Comparison of ENCODE assay signal across 21 cellular contexts in genomic region chr1:145946477-145946986, GRCh38. TPM values are rescaled to one million over a fixed set of nuclear protein-coding genes. Genes with fewer than 3 reads are reported as not detected.
DNase-seq lines count a peak whose midpoint lies in the region; ATAC-seq, FAIRE-seq and TF ChIP-seq lines count a peak whose summit lies in the region.
"Had no signal": no experiment of that assay in that cellular context is flagged by ENCODE, and none has a peak within 500 bp of the region (broad histone marks: within the 10 kb centered on the region; RNA-seq: fewer than 3 reads in every experiment).

No MANE protein-coding gene starts in this region.

- no peak for DNase-seq in activated naive CD8-positive, alpha-beta T cell treated with anti-CD3 and anti-CD28 coated beads for 36 hours
- DNase-seq in activated naive CD8-positive, alpha-beta T cell treated with anti-CD3 and anti-CD28 coated beads, Interleukin-2, amount 50 U/mL, for 24 hours, result no peak
- DNase-seq in HepG2 (ENCODE audit: low spot score) (no peak), gastrocnemius medialis (no peak), A172 (ENCODE audit: low spot score) (no peak)
- DNase-seq: CD8-positive, alpha-beta T cell; COR-L47; DMS153; DMS79 treated with DMSO at 0.1 percent for 48 hours; EL had no signal

- CTCF ChIA-PET in HepG2 (lab: Yijun Ruan, JAX; ENCODE audit: low intra/inter-chr PET ratio, low total read pairs), result no interaction called here

- POLR2A ChIA-PET in HepG2 (lab: Yijun Ruan, JAX), result interaction anchor here (1.0 to 1.1 kb wide), 2 partner anchors 9 to 11 kb away, joined by 3 to 4 read pairs; partner anchors contain the start of gene LIX1L

- H3K4me1 ChIP-seq in HepG2 (ENCODE audit: insufficient read depth, low read length) (peaks cover 6% of the 10 kb centered on the region), gastrocnemius medialis (peaks cover 48 to 53% of the 10 kb centered on the region in 2 donors)
- H3K4me1 ChIP-seq: A549, HAP-1 had no signal

- no peak for TF ChIP-seq RAD21 in HepG2 (CRISPR knock-in tag; IDR thresholded peaks at IDR 0.05)

- no peaks in the 10 kb centered on the region for H3K9me3 Mint-ChIP-seq in activated naive CD8-positive, alpha-beta T cell (ENCODE audit: low read depth)
- no peaks in the 10 kb centered on the region for H3K9me3 Mint-ChIP-seq in activated naive CD8-positive, alpha-beta T cell treated with anti-CD3 and anti-CD28 coated beads for 36 hours
- H3K9me3 Mint-ChIP-seq in activated naive CD8-positive, alpha-beta T cell treated with anti-CD3 and anti-CD28 coated beads, Interleukin-2, amount 50 U/mL, for 24 hours, result no peaks in the 10 kb centered on the region
- H3K9me3 Mint-ChIP-seq: CD8-positive, alpha-beta T cell; IgD-negative memory B cell had no signal

- peak overlapping the region; percentile 47 for H3K27ac Mint-ChIP-seq in activated naive CD8-positive, alpha-beta T cell
- H3K27ac Mint-ChIP-seq in activated naive CD8-positive, alpha-beta T cell treated with anti-CD3 and anti-CD28 coated beads for 36 hours, result no peak overlapping the region
- H3K27ac Mint-ChIP-seq in activated naive CD8-positive, alpha-beta T cell treated with anti-CD3 and anti-CD28 coated beads, Interleukin-2, amount 50 U/mL, for 24 hours, result peak overlapping the region; percentile 15
- H3K27ac Mint-ChIP-seq: CD14-positive monocyte; CD8-positive, alpha-beta T cell; IgD-negative memory B cell had no signal

- TF ChIP-seq EP300 in HepG2 (IDR thresholded peaks at IDR 0.05; ENCODE audit: low read depth in 2 of 2, low read length in 2 of 2) (no peak), HepG2 (CRISPR knock-in tag; IDR thresholded peaks at IDR 0.05; ENCODE audit: borderline replicate concordance) (no peak)

- H3K9me3 ChIP-seq in HepG2 (ENCODE audit: low read length), result no peaks in the 10 kb centered on the region
- no peaks in the 10 kb centered on the region for H3K9me3 ChIP-seq in gastrocnemius medialis
- H3K9me3 ChIP-seq: A549, HAP-1 had no signal

- H3K4me3 ChIP-seq in HepG2 (replicated peaks in 1 of 3; ENCODE audit: insufficient read depth in 1 of 3, low read depth in 2 of 3, low read length in 3 of 3) (no peak overlapping the region), gastrocnemius medialis (no peak overlapping the region)
- H3K4me3 ChIP-seq: A549, HAP-1 had no signal

- 85% methylated on average over 4 of the region's 4 CpGs for WGBS in HepG2 (ENCODE audit: low lambda C conversion rate)

- TF ChIP-seq CTCF in HepG2 (CRISPR knock-in tag; IDR thresholded peaks at IDR 0.05), result no peak
- TF ChIP-seq CTCF in gastrocnemius medialis (IDR thresholded peaks at IDR 0.05 in 4 of 5, conservative IDR thresholded peaks at IDR 0.05 in 1 of 5), result no peak

- H3K9ac ChIP-seq in HepG2 (ENCODE audit: insufficient read depth, low read depth, low read length), result no peak overlapping the region

- H3K4me1 Mint-ChIP-seq in activated naive CD8-positive, alpha-beta T cell (ENCODE audit: low read depth), result peaks cover 32% of the 10 kb centered on the region
- peaks cover 24% of the 10 kb centered on the region for H3K4me1 Mint-ChIP-seq in activated naive CD8-positive, alpha-beta T cell treated with anti-CD3 and anti-CD28 coated beads for 36 hours
- peaks cover 18% of the 10 kb centered on the region for H3K4me1 Mint-ChIP-seq in activated naive CD8-positive, alpha-beta T cell treated with anti-CD3 and anti-CD28 coated beads, Interleukin-2, amount 50 U/mL, for 24 hours

- no peaks in the 10 kb centered on the region for H3K79me2 ChIP-seq in HepG2 (ENCODE audit: insufficient read depth, low read length)

- no peak for FAIRE-seq in HepG2 (lab: Jason Lieb, UNC)
- FAIRE-seq: A549, D721Med, G401.6, GM12891, H1 had no signal

- BruUV-seq in HepG2 (replicated peaks; lab: Mats Ljungman, UMichigan), result no TSS peak

- in situ Hi-C loops in HepG2 (cut with HindIII; ENCODE audit: extremely low pct_ligation_motif_present, low pct_unique_long_range_greater_than_20kb), result no loop called here
- in situ Hi-C loops in gastrocnemius medialis (cut with MboI; ENCODE audit: low sequenced_read_pairs in 4 of 4), result no loop called here

- H3K4me3 Mint-ChIP-seq in activated naive CD8-positive, alpha-beta T cell, result no peak overlapping the region
- no peak overlapping the region for H3K4me3 Mint-ChIP-seq in activated naive CD8-positive, alpha-beta T cell treated with anti-CD3 and anti-CD28 coated beads for 36 hours
- no peak overlapping the region for H3K4me3 Mint-ChIP-seq in activated naive CD8-positive, alpha-beta T cell treated with anti-CD3 and anti-CD28 coated beads, Interleukin-2, amount 50 U/mL, for 24 hours
- H3K4me3 Mint-ChIP-seq: CD14-positive monocyte; CD8-positive, alpha-beta T cell; IgD-negative memory B cell had no signal

- no peaks in the 10 kb centered on the region for H4K20me1 ChIP-seq in HepG2 (ENCODE audit: insufficient read depth, low read length)

- no peaks in the 10 kb centered on the region for H3K27me3 ChIP-seq in HepG2 (ENCODE audit: control insufficient read depth in 1 of 2, insufficient read depth in 2 of 2, low read length in 2 of 2)
- H3K27me3 ChIP-seq in gastrocnemius medialis, result no peaks in the 10 kb centered on the region

- intact Hi-C loops in HepG2 (cut with micrococcal nuclease; ENCODE audit: unreplicated experiment), result no loop called here
- intact Hi-C loops in gastrocnemius medialis (cut with DNase I; ENCODE audit: low total_unique reads), result loop anchor here (5.0 kb wide), 1 partner anchor 51 kb away; the partner anchor contains the start of gene TXNIP

- no peak overlapping the region for H3K4me2 ChIP-seq in HepG2 (ENCODE audit: low read depth, low read length)
- H3K4me2 ChIP-seq: A549 had no signal

- peaks cover 9% of the 10 kb centered on the region for H3K36me3 Mint-ChIP-seq in activated naive CD8-positive, alpha-beta T cell
- H3K36me3 Mint-ChIP-seq in activated naive CD8-positive, alpha-beta T cell treated with anti-CD3 and anti-CD28 coated beads for 36 hours, result peaks cover 18% of the 10 kb centered on the region
- peaks cover 31% of the 10 kb centered on the region for H3K36me3 Mint-ChIP-seq in activated naive CD8-positive, alpha-beta T cell treated with anti-CD3 and anti-CD28 coated beads, Interleukin-2, amount 50 U/mL, for 24 hours (ENCODE audit: low read depth)
- H3K36me3 Mint-ChIP-seq: IgD-negative memory B cell had no signal

- TF ChIP-seq POLR2A in HepG2 (IDR thresholded peaks at IDR 0.05; ENCODE audit: insufficient read depth in 1 of 2, low read depth in 2 of 2, low read length in 2 of 2) (no peak), gastrocnemius medialis (IDR thresholded peaks at IDR 0.05) (no peak)

- no peak overlapping the region for H2AFZ ChIP-seq in HepG2 (ENCODE audit: low read length)

- peaks cover 4 to 18% of the 10 kb centered on the region in 2 experiments; a peak in 4 of 5 replicates for H3K36me3 ChIP-seq in HepG2 (replicated peaks in 1 of 2; ENCODE audit: control insufficient read depth in 1 of 2, insufficient read depth in 2 of 2, low read length in 2 of 2)
- peaks cover 0 to 51% of the 10 kb centered on the region in 2 donors for H3K36me3 ChIP-seq in gastrocnemius medialis

- ATAC-seq in activated naive CD8-positive, alpha-beta T cell treated with anti-CD3 and anti-CD28 coated beads, Interleukin-2, amount 50 U/mL, for 24 hours, result no peak
- ATAC-seq in HepG2, result no peak
- ATAC-seq in gastrocnemius medialis, result no peak
- no peak for ATAC-seq in HG03139 (IDR thresholded peaks at IDR 0.05; ENCODE audit: unreplicated experiment)
- no peak for ATAC-seq in HG02981 (IDR thresholded peaks at IDR 0.05; ENCODE audit: unreplicated experiment)
- ATAC-seq: A549; CD8-positive, alpha-beta T cell had no signal

- H3K27ac ChIP-seq in HepG2 (ENCODE audit: extremely low read length, insufficient read depth, low read length) (no peak overlapping the region), gastrocnemius medialis (peak overlapping the region; percentile 88 to 99 (median 96))
- H3K27ac ChIP-seq: A549 had no signal

- no peaks in the 10 kb centered on the region for H3K27me3 Mint-ChIP-seq in activated naive CD8-positive, alpha-beta T cell
- H3K27me3 Mint-ChIP-seq in activated naive CD8-positive, alpha-beta T cell treated with anti-CD3 and anti-CD28 coated beads for 36 hours, result no peaks in the 10 kb centered on the region
- H3K27me3 Mint-ChIP-seq in activated naive CD8-positive, alpha-beta T cell treated with anti-CD3 and anti-CD28 coated beads, Interleukin-2, amount 50 U/mL, for 24 hours, result no peaks in the 10 kb centered on the region
- H3K27me3 Mint-ChIP-seq: IgD-negative memory B cell had no signal

RNA-seq across cellular contexts. Expression of gene LIX1L, which starts 11.3 kb away (rescaled TPM):
- total RNA-seq in activated naive CD8-positive, alpha-beta T cell treated with anti-CD3 and anti-CD28 coated beads for 36 hours, result 10 to 100 TPM; 37.6 to 38.3 TPM
- total RNA-seq in HepG2 (2016; rRNA removed; fragmentation: Illumina TruSeq; extraction: Trizol) (8.1 and 10.9 TPM in 2 replicates), gastrocnemius medialis (100 to 1,000 TPM in 1 of 4 donors, 10 to 100 TPM in 3; 37.1 to 108 (median 75.4) TPM)
- 1.6 TPM in 2 replicates for total RNA-seq in HepG2 (2016; cell fraction: cytosol; rRNA removed; fragmentation: Illumina TruSeq; extraction: Trizol; ENCODE audit: low read depth)
- 8.3 and 9.6 TPM in 2 replicates for total RNA-seq in HepG2 (2016; cell fraction: insoluble cytoplasmic fraction; rRNA removed; fragmentation: Illumina TruSeq; extraction: Trizol)
- total RNA-seq in HepG2 (2016; cell fraction: membrane; rRNA removed; fragmentation: Illumina TruSeq; extraction: Trizol), result 6.8 and 7.1 TPM in 2 replicates
- total RNA-seq in HepG2 (2016; cell fraction: nucleus; rRNA removed; fragmentation: Illumina TruSeq; extraction: Trizol), result 5.0 and 5.9 TPM in 2 replicates
- polyA plus RNA-seq in HepG2 (2011; rRNA removed), result 19.4 and 24.9 TPM in 2 replicates
- polyA plus RNA-seq in HepG2 (2011; cell fraction: cytosol; rRNA removed), result 19.3 and 22.0 TPM in 2 replicates
- polyA plus RNA-seq in HepG2 (2011; cell fraction: nucleus; rRNA removed), result 5.2 and 7.4 TPM in 2 replicates
- polyA plus RNA-seq in HepG2 (2012), result 4.8 and 5.8 TPM in 2 replicates
- polyA plus RNA-seq in HepG2 (2016; cell fraction: cytosol; fragmentation: Illumina TruSeq; extraction: Trizol; ENCODE audit: low read depth), result 1.3 and 1.7 TPM in 2 replicates
- 12.8 and 15.5 TPM in 2 replicates for polyA plus RNA-seq in HepG2 (2016; cell fraction: insoluble cytoplasmic fraction; fragmentation: Illumina TruSeq; extraction: Trizol; ENCODE audit: low read depth)
- polyA plus RNA-seq in HepG2 (2016; cell fraction: membrane; fragmentation: Illumina TruSeq; extraction: Trizol; ENCODE audit: low read depth), result 5.7 and 5.8 TPM in 2 replicates
- 9.8 and 10.9 TPM in 2 replicates for polyA plus RNA-seq in HepG2 (2016; cell fraction: nucleus; fragmentation: Illumina TruSeq; extraction: Trizol; ENCODE audit: insufficient read depth, low read depth)
- 15.4 and 31.6 TPM in 2 replicates for polyA minus RNA-seq in HepG2 (2011; rRNA and poly(A)+ RNA removed; ENCODE audit: low replicate concordance)
- 12.6 and 13.9 TPM in 2 replicates for polyA minus RNA-seq in HepG2 (2011; cell fraction: cytosol; rRNA and poly(A)+ RNA removed)
- 5.9 and 7.2 TPM in 2 replicates for polyA minus RNA-seq in HepG2 (2011; cell fraction: nucleus; rRNA and poly(A)+ RNA removed)
- 33.9 and 34.6 TPM in 2 replicates for total RNA-seq in A172 (2014; rRNA removed; shearing (Covaris generic))

RNA-seq across cellular contexts. Expression of gene ANKRD34A, which starts 17.8 kb away (rescaled TPM):
- total RNA-seq in activated naive CD8-positive, alpha-beta T cell treated with anti-CD3 and anti-CD28 coated beads for 36 hours, result 10 to 100 TPM in 1 of 2 experiments, 1 to 10 TPM in 1; 9.3 to 10.3 TPM
- total RNA-seq in HepG2 (2016; rRNA removed; fragmentation: Illumina TruSeq; extraction: Trizol) (0.07 and 0.14 TPM in 2 replicates), gastrocnemius medialis (10 to 100 TPM in 1 of 4 donors, 1 to 10 TPM in 3; 3.3 to 19.0 (median 6.7) TPM)
- total RNA-seq in HepG2 (2016; cell fraction: cytosol; rRNA removed; fragmentation: Illumina TruSeq; extraction: Trizol; ENCODE audit: low read depth), result not detected in 2 replicates
- 0.04 TPM in 1 of 2 replicates, not detected in the other for total RNA-seq in HepG2 (2016; cell fraction: insoluble cytoplasmic fraction; rRNA removed; fragmentation: Illumina TruSeq; extraction: Trizol)
- total RNA-seq in HepG2 (2016; cell fraction: membrane; rRNA removed; fragmentation: Illumina TruSeq; extraction: Trizol), result 0.03 and 0.07 TPM in 2 replicates
- 0.13 and 0.19 TPM in 2 replicates for total RNA-seq in HepG2 (2016; cell fraction: nucleus; rRNA removed; fragmentation: Illumina TruSeq; extraction: Trizol)
- 0.05 and 0.07 TPM in 2 replicates for polyA plus RNA-seq in HepG2 (2011; rRNA removed)
- polyA plus RNA-seq in HepG2 (2011; cell fraction: cytosol; rRNA removed), result 0.04 and 0.05 TPM in 2 replicates
- 0.47 and 0.53 TPM in 2 replicates for polyA plus RNA-seq in HepG2 (2011; cell fraction: nucleus; rRNA removed)
- polyA plus RNA-seq in HepG2 (2012), result 0.11 and 0.19 TPM in 2 replicates
- polyA plus RNA-seq in HepG2 (2016; cell fraction: cytosol; fragmentation: Illumina TruSeq; extraction: Trizol; ENCODE audit: low read depth), result not detected in 2 replicates
- polyA plus RNA-seq in HepG2 (2016; cell fraction: insoluble cytoplasmic fraction; fragmentation: Illumina TruSeq; extraction: Trizol; ENCODE audit: low read depth), result 0.08 TPM in 1 of 2 replicates, not detected in the other
- 0.05 TPM in 1 of 2 replicates, not detected in the other for polyA plus RNA-seq in HepG2 (2016; cell fraction: membrane; fragmentation: Illumina TruSeq; extraction: Trizol; ENCODE audit: low read depth)
- polyA plus RNA-seq in HepG2 (2016; cell fraction: nucleus; fragmentation: Illumina TruSeq; extraction: Trizol; ENCODE audit: insufficient read depth, low read depth), result 0.12 and 0.16 TPM in 2 replicates
- polyA minus RNA-seq in HepG2 (2011; rRNA and poly(A)+ RNA removed; ENCODE audit: low replicate concordance), result 0.08 and 1.4 TPM in 2 replicates
- not detected in 2 replicates for polyA minus RNA-seq in HepG2 (2011; cell fraction: cytosol; rRNA and poly(A)+ RNA removed)
- polyA minus RNA-seq in HepG2 (2011; cell fraction: nucleus; rRNA and poly(A)+ RNA removed), result 0.25 and 0.39 TPM in 2 replicates
- total RNA-seq in A172 (2014; rRNA removed; shearing (Covaris generic)), result 2.4 and 2.5 TPM in 2 replicates
- polyA plus RNA-seq: CD14-positive monocyte had no signal

RNA-seq across cellular contexts. Expression of gene POLR3GL, which starts 18.0 kb away (rescaled TPM):
- total RNA-seq in activated naive CD8-positive, alpha-beta T cell treated with anti-CD3 and anti-CD28 coated beads for 36 hours, result 10 to 100 TPM; 21.1 to 21.9 TPM
- 12.4 and 15.3 TPM in 2 replicates for total RNA-seq in HepG2 (2016; rRNA removed; fragmentation: Illumina TruSeq; extraction: Trizol)
- total RNA-seq in HepG2 (2016; cell fraction: cytosol; rRNA removed; fragmentation: Illumina TruSeq; extraction: Trizol; ENCODE audit: low read depth), result 7.1 and 7.5 TPM in 2 replicates
- total RNA-seq in HepG2 (2016; cell fraction: insoluble cytoplasmic fraction; rRNA removed; fragmentation: Illumina TruSeq; extraction: Trizol), result 12.8 and 14.4 TPM in 2 replicates
- total RNA-seq in HepG2 (2016; cell fraction: membrane; rRNA removed; fragmentation: Illumina TruSeq; extraction: Trizol), result 15.4 and 17.0 TPM in 2 replicates
- 5.4 and 6.2 TPM in 2 replicates for total RNA-seq in HepG2 (2016; cell fraction: nucleus; rRNA removed; fragmentation: Illumina TruSeq; extraction: Trizol)
- 10.8 and 11.5 TPM in 2 replicates for polyA plus RNA-seq in HepG2 (2011; rRNA removed)
- 7.4 and 7.9 TPM in 2 replicates for polyA plus RNA-seq in HepG2 (2011; cell fraction: cytosol; rRNA removed)
- 5.1 and 6.2 TPM in 2 replicates for polyA plus RNA-seq in HepG2 (2011; cell fraction: nucleus; rRNA removed)
- 14.4 and 20.2 TPM in 2 replicates for polyA plus RNA-seq in HepG2 (2012)
- 10.0 and 10.7 TPM in 2 replicates for polyA plus RNA-seq in HepG2 (2016; cell fraction: cytosol; fragmentation: Illumina TruSeq; extraction: Trizol; ENCODE audit: low read depth)
- polyA plus RNA-seq in HepG2 (2016; cell fraction: insoluble cytoplasmic fraction; fragmentation: Illumina TruSeq; extraction: Trizol; ENCODE audit: low read depth), result 21.5 and 23.2 TPM in 2 replicates
- 20.0 and 21.6 TPM in 2 replicates for polyA plus RNA-seq in HepG2 (2016; cell fraction: membrane; fragmentation: Illumina TruSeq; extraction: Trizol; ENCODE audit: low read depth)
- 11.4 and 13.9 TPM in 2 replicates for polyA plus RNA-seq in HepG2 (2016; cell fraction: nucleus; fragmentation: Illumina TruSeq; extraction: Trizol; ENCODE audit: insufficient read depth, low read depth)
- 2.5 and 3.4 TPM in 2 replicates for polyA minus RNA-seq in HepG2 (2011; rRNA and poly(A)+ RNA removed; ENCODE audit: low replicate concordance)
- polyA minus RNA-seq in HepG2 (2011; cell fraction: cytosol; rRNA and poly(A)+ RNA removed), result 2.5 and 4.6 TPM in 2 replicates
- polyA minus RNA-seq in HepG2 (2011; cell fraction: nucleus; rRNA and poly(A)+ RNA removed), result 5.0 and 6.6 TPM in 2 replicates
- 10 to 100 TPM; 43.5 to 78.8 (median 59.4) TPM for total RNA-seq in gastrocnemius medialis
- total RNA-seq in A172 (2014; rRNA removed; shearing (Covaris generic)), result 21.0 and 24.0 TPM in 2 replicates

RNA-seq across cellular contexts. Expression of gene RBM8A, which starts 19.2 kb away (rescaled TPM):
- 100 to 1,000 TPM; 345 to 349 TPM for total RNA-seq in activated naive CD8-positive, alpha-beta T cell treated with anti-CD3 and anti-CD28 coated beads for 36 hours
- 162 and 224 TPM in 2 replicates for total RNA-seq in HepG2 (2016; rRNA removed; fragmentation: Illumina TruSeq; extraction: Trizol)
- total RNA-seq in HepG2 (2016; cell fraction: cytosol; rRNA removed; fragmentation: Illumina TruSeq; extraction: Trizol; ENCODE audit: low read depth), result 15.8 and 21.1 TPM in 2 replicates
- total RNA-seq in HepG2 (2016; cell fraction: insoluble cytoplasmic fraction; rRNA removed; fragmentation: Illumina TruSeq; extraction: Trizol), result 164 and 238 TPM in 2 replicates
- total RNA-seq in HepG2 (2016; cell fraction: membrane; rRNA removed; fragmentation: Illumina TruSeq; extraction: Trizol), result 32.6 and 36.1 TPM in 2 replicates
- total RNA-seq in HepG2 (2016; cell fraction: nucleus; rRNA removed; fragmentation: Illumina TruSeq; extraction: Trizol), result 58.0 and 59.0 TPM in 2 replicates
- 75.2 and 106 TPM in 2 replicates for polyA plus RNA-seq in HepG2 (2011; rRNA removed)
- polyA plus RNA-seq in HepG2 (2011; cell fraction: cytosol; rRNA removed), result 81.5 and 102 TPM in 2 replicates
- 25.3 and 38.5 TPM in 2 replicates for polyA plus RNA-seq in HepG2 (2011; cell fraction: nucleus; rRNA removed)
- polyA plus RNA-seq in HepG2 (2012), result 87.0 and 96.0 TPM in 2 replicates
- polyA plus RNA-seq in HepG2 (2016; cell fraction: cytosol; fragmentation: Illumina TruSeq; extraction: Trizol; ENCODE audit: low read depth), result 14.2 and 15.2 TPM in 2 replicates
- 218 and 247 TPM in 2 replicates for polyA plus RNA-seq in HepG2 (2016; cell fraction: insoluble cytoplasmic fraction; fragmentation: Illumina TruSeq; extraction: Trizol; ENCODE audit: low read depth)
- 28.1 and 28.8 TPM in 2 replicates for polyA plus RNA-seq in HepG2 (2016; cell fraction: membrane; fragmentation: Illumina TruSeq; extraction: Trizol; ENCODE audit: low read depth)
- 89.2 and 112 TPM in 2 replicates for polyA plus RNA-seq in HepG2 (2016; cell fraction: nucleus; fragmentation: Illumina TruSeq; extraction: Trizol; ENCODE audit: insufficient read depth, low read depth)
- polyA minus RNA-seq in HepG2 (2011; rRNA and poly(A)+ RNA removed; ENCODE audit: low replicate concordance), result 14.9 and 35.6 TPM in 2 replicates
- polyA minus RNA-seq in HepG2 (2011; cell fraction: cytosol; rRNA and poly(A)+ RNA removed), result 26.3 and 33.8 TPM in 2 replicates
- 20.2 and 28.7 TPM in 2 replicates for polyA minus RNA-seq in HepG2 (2011; cell fraction: nucleus; rRNA and poly(A)+ RNA removed)
- 100 to 1,000 TPM; 199 to 589 (median 381) TPM for total RNA-seq in gastrocnemius medialis
- total RNA-seq in A172 (2014; rRNA removed; shearing (Covaris generic)), result 461 and 485 TPM in 2 replicates

RNA-seq across cellular contexts. Expression of gene PEX11B, which starts 28.0 kb away (rescaled TPM):
- total RNA-seq in activated naive CD8-positive, alpha-beta T cell treated with anti-CD3 and anti-CD28 coated beads for 36 hours, result 10 to 100 TPM; 33.6 to 33.8 TPM
- 21.6 and 26.2 TPM in 2 replicates for total RNA-seq in HepG2 (2016; rRNA removed; fragmentation: Illumina TruSeq; extraction: Trizol)
- total RNA-seq in HepG2 (2016; cell fraction: cytosol; rRNA removed; fragmentation: Illumina TruSeq; extraction: Trizol; ENCODE audit: low read depth), result 6.1 and 8.7 TPM in 2 replicates
- 21.5 and 30.1 TPM in 2 replicates for total RNA-seq in HepG2 (2016; cell fraction: insoluble cytoplasmic fraction; rRNA removed; fragmentation: Illumina TruSeq; extraction: Trizol)
- total RNA-seq in HepG2 (2016; cell fraction: membrane; rRNA removed; fragmentation: Illumina TruSeq; extraction: Trizol), result 12.7 and 13.4 TPM in 2 replicates
- 9.3 and 11.7 TPM in 2 replicates for total RNA-seq in HepG2 (2016; cell fraction: nucleus; rRNA removed; fragmentation: Illumina TruSeq; extraction: Trizol)
- 38.8 and 48.4 TPM in 2 replicates for polyA plus RNA-seq in HepG2 (2011; rRNA removed)
- 24.9 and 30.2 TPM in 2 replicates for polyA plus RNA-seq in HepG2 (2011; cell fraction: cytosol; rRNA removed)
- 11.0 and 14.0 TPM in 2 replicates for polyA plus RNA-seq in HepG2 (2011; cell fraction: nucleus; rRNA removed)
- 14.3 and 21.4 TPM in 2 replicates for polyA plus RNA-seq in HepG2 (2012)
- 4.2 and 4.4 TPM in 2 replicates for polyA plus RNA-seq in HepG2 (2016; cell fraction: cytosol; fragmentation: Illumina TruSeq; extraction: Trizol; ENCODE audit: low read depth)
- polyA plus RNA-seq in HepG2 (2016; cell fraction: insoluble cytoplasmic fraction; fragmentation: Illumina TruSeq; extraction: Trizol; ENCODE audit: low read depth), result 34.6 and 35.2 TPM in 2 replicates
- polyA plus RNA-seq in HepG2 (2016; cell fraction: membrane; fragmentation: Illumina TruSeq; extraction: Trizol; ENCODE audit: low read depth), result 8.1 and 9.5 TPM in 2 replicates
- 17.7 and 21.1 TPM in 2 replicates for polyA plus RNA-seq in HepG2 (2016; cell fraction: nucleus; fragmentation: Illumina TruSeq; extraction: Trizol; ENCODE audit: insufficient read depth, low read depth)
- 29.8 and 36.3 TPM in 2 replicates for polyA minus RNA-seq in HepG2 (2011; rRNA and poly(A)+ RNA removed; ENCODE audit: low replicate concordance)
- 9.1 and 13.4 TPM in 2 replicates for polyA minus RNA-seq in HepG2 (2011; cell fraction: cytosol; rRNA and poly(A)+ RNA removed)
- 6.4 and 7.0 TPM in 2 replicates for polyA minus RNA-seq in HepG2 (2011; cell fraction: nucleus; rRNA and poly(A)+ RNA removed)
- total RNA-seq in gastrocnemius medialis, result 10 to 100 TPM; 23.2 to 46.0 (median 31.7) TPM
- total RNA-seq in A172 (2014; rRNA removed; shearing (Covaris generic)), result 40.8 and 41.8 TPM in 2 replicates
